23 cellular contexts compared by ENCODE assay signal in the genomic region with DNA sequence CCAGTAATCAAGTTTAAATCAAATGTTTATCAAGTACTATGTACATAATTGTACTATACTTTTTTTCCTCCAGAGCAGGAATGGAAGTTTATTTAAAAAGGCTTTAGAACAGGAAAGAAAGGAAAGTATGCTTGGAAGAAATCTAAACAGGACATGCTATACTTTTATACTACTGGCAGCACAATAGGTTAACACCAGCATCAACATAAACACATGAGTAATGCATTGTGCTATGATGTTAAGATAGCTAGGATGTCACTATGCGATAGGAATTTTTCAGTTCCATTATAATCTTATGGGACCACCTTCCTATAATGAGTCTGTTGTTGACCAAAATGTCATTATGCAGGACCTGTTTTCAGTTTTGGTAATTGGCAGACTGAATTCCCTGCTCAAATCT. TPM values are rescaled to one million over a fixed set of nuclear protein-coding genes. Genes with fewer than 3 reads are reported as not detected.
"Had no signal": no experiment of that assay in that cellular context is flagged by ENCODE, and none has a peak within 500 bp of the region (broad histone marks: within the 10 kb centered on the region; RNA-seq: fewer than 3 reads in every experiment).

No MANE protein-coding gene starts in this region.

- H3K27me3 ChIP-seq: esophagus muscularis mucosa, foreskin keratinocyte, stomach, transverse colon had no signal

- H3K36me3 ChIP-seq: esophagus muscularis mucosa, thoracic aorta, transverse colon had no signal

- H3K9me3 Mint-ChIP-seq: natural killer cell had no signal

- H3K27ac Mint-ChIP-seq: immature natural killer cell, natural killer cell had no signal

- H3K4me3 Mint-ChIP-seq: immature natural killer cell, natural killer cell, neural crest cell had no signal

- H3K4me1 ChIP-seq: esophagus muscularis mucosa, foreskin keratinocyte, stomach, transverse colon had no signal

- H3K27ac ChIP-seq: epithelial cell of prostate, esophagus muscularis mucosa, foreskin keratinocyte, stomach, thoracic aorta, transverse colon had no signal

- H3K9me3 ChIP-seq: esophagus muscularis mucosa, mucosa of descending colon, stomach, thoracic aorta, transverse colon had no signal

- ATAC-seq: foreskin keratinocyte, left colon, left ventricle myocardium superior, mucosa of descending colon, natural killer cell, sciatic nerve had no signal

- H3K4me3 ChIP-seq: esophagus muscularis mucosa, lung, mucosa of descending colon, skin epidermis, stomach, thoracic aorta, transverse colon had no signal

- DNase-seq: cortex of kidney; effector memory CD4-positive, alpha-beta T cell; foreskin keratinocyte; immature natural killer cell; kidney; left colon; left ventricle myocardium superior; mucosa of descending colon; natural killer cell; posterior cingulate gyrus; stimulated activated CD4-positive, alpha-beta T cell treated with anti-CD3 and anti-CD28 coated beads, Interleukin-2, amount 100 ng/mL, for 24 hours; stimulated activated CD4-positive, alpha-beta T cell treated with anti-CD3 and anti-CD28 coated beads, Interleukin-4, amount 100 ng/mL, for 4 hours; stimulated activated naive CD4-positive, alpha-beta T cell; stomach; substantia nigra; transverse colon had no signal

- H3K36me3 Mint-ChIP-seq: natural killer cell had no signal

- H3K4me1 Mint-ChIP-seq: immature natural killer cell, natural killer cell, neural crest cell had no signal

RNA-seq across cellular contexts. Expression of a gene that starts 41.5 kb away (rescaled TPM):
- total RNA-seq: natural killer cell had no signal
- polyA plus RNA-seq: foreskin keratinocyte, immature natural killer cell had no signal
